In genomic region chr11:105211806-105212531, GRCh38 we compare ENCODE assay signal across 19 cellular contexts.
DNase-seq lines count a peak whose midpoint lies in the region; ATAC-seq, FAIRE-seq and TF ChIP-seq lines count a peak whose summit lies in the region.
"Had no signal": no experiment of that assay in that cellular context is flagged by ENCODE, and none has a peak within 500 bp of the region (broad histone marks: within the 10 kb centered on the region; RNA-seq: fewer than 3 reads in every experiment).

No MANE protein-coding gene starts in this region.

- peak overlapping the region; percentile 33 for H3K4me2 ChIP-seq in skeletal muscle satellite cell (ENCODE audit: low read length)

- H3K4me1 ChIP-seq in skeletal muscle satellite cell (ENCODE audit: control insufficient read depth, insufficient read depth, low read length) (peaks cover 11% of the 10 kb centered on the region), lower lobe of right lung (no peaks in the 10 kb centered on the region)
- H3K4me1 ChIP-seq: BE2C had no signal

- H3K9me3 ChIP-seq in skeletal muscle satellite cell (replicated peaks; ENCODE audit: low read length) (no peaks in the 10 kb centered on the region), lower lobe of right lung (no peaks in the 10 kb centered on the region)
- H3K9me3 ChIP-seq: BE2C had no signal

- TF ChIP-seq CTCF in bronchial epithelial cell (IDR thresholded peaks at IDR 0.05; ENCODE audit: insufficient read depth, low read length, severe bottlenecking) = no peak
- no peak for TF ChIP-seq CTCF in foreskin fibroblast (IDR thresholded peaks at IDR 0.05; ENCODE audit: low read depth, low read length)
- no peak for TF ChIP-seq CTCF in lower lobe of right lung (IDR thresholded peaks at IDR 0.05)

- no peak for ATAC-seq in lower lobe of right lung
- ATAC-seq: activated CD4-positive, alpha-beta T cell treated with anti-CD3 and anti-CD28 coated beads for 36 hours; T-helper 17 cell had no signal

- peak; percentile 4 for DNase-seq in NCI-H2029 treated with DMSO at 0.1 percent for 48 hours (lab: John Stamatoyannopoulos, UW)
- no peak for DNase-seq in NCI-H2029 (lab: John Stamatoyannopoulos, UW)
- peak; percentile 13 for DNase-seq in bronchial epithelial cell (ENCODE audit: low read depth)
- DNase-seq in foreskin fibroblast = peak; percentile 9 to 47
- no peak for DNase-seq in urothelium cell line (ENCODE audit: low spot score)
- no peak for DNase-seq in lower lobe of right lung
- DNase-seq in AG20443 (ENCODE audit: low spot score) = no peak
- DNase-seq: 8988T; activated CD4-positive, alpha-beta T cell treated with anti-CD3 and anti-CD28 coated beads for 36 hours; activated T-cell treated with anti-CD3 and anti-CD28 coated beads, Interleukin-2, amount 50 U/mL, for 24 hours; BE2C; MM.1S; NCI-H1417; NCI-H524; T-helper 17 cell had no signal

- no peak overlapping the region for H3K9ac ChIP-seq in skeletal muscle satellite cell (ENCODE audit: low read depth, low read length)

- H3K27me3 ChIP-seq in bronchial epithelial cell (ENCODE audit: control insufficient read depth, insufficient read depth, low read length) (no peaks in the 10 kb centered on the region), skeletal muscle satellite cell (ENCODE audit: control insufficient read depth, insufficient read depth, low read length) (no peaks in the 10 kb centered on the region), lower lobe of right lung (ENCODE audit: low read depth) (no peaks in the 10 kb centered on the region)
- H3K27me3 ChIP-seq: BE2C had no signal

- no peak overlapping the region for H3K27ac ChIP-seq in lower lobe of right lung
- H3K27ac ChIP-seq: epithelial cell of prostate had no signal

- intact Hi-C loops in lower lobe of right lung (cut with DNase I) = no loop called here

- FAIRE-seq in bronchial epithelial cell (lab: Jason Lieb, UNC) (no peak), urothelium cell line (lab: Jason Lieb, UNC) (no peak)
- FAIRE-seq: GM18507, keratinocyte had no signal

- H3K36me3 ChIP-seq in bronchial epithelial cell (ENCODE audit: control insufficient read depth, insufficient read depth, low read length) (no peaks in the 10 kb centered on the region), skeletal muscle satellite cell (ENCODE audit: insufficient read depth, low read length) (no peaks in the 10 kb centered on the region), lower lobe of right lung (no peaks in the 10 kb centered on the region)
- H3K36me3 ChIP-seq: BE2C had no signal

- H3K4me3 ChIP-seq in bronchial epithelial cell (ENCODE audit: low read depth, low read length) (no peak overlapping the region), foreskin fibroblast (ENCODE audit: low read depth in 1 of 2, low read length in 2 of 2) (no peak overlapping the region), skeletal muscle satellite cell (ENCODE audit: low read length) (no peak overlapping the region), lower lobe of right lung (no peak overlapping the region)

Comparison
In these comparisons a context has a peak if more than half of its experiments do, and no peak if none do; other contexts are left out.
1. DNase-seq: peak in NCI-H2029 treated with DMSO at 0.1 percent for 48 hours (single experiment), bronchial epithelial cell (single experiment) and foreskin fibroblast (2 of 2); none in NCI-H2029 (single experiment), urothelium cell line (single experiment), lower lobe of right lung (single experiment) and AG20443 (single experiment).